8 cellular contexts compared by ENCODE assay signal in the genomic region with DNA sequence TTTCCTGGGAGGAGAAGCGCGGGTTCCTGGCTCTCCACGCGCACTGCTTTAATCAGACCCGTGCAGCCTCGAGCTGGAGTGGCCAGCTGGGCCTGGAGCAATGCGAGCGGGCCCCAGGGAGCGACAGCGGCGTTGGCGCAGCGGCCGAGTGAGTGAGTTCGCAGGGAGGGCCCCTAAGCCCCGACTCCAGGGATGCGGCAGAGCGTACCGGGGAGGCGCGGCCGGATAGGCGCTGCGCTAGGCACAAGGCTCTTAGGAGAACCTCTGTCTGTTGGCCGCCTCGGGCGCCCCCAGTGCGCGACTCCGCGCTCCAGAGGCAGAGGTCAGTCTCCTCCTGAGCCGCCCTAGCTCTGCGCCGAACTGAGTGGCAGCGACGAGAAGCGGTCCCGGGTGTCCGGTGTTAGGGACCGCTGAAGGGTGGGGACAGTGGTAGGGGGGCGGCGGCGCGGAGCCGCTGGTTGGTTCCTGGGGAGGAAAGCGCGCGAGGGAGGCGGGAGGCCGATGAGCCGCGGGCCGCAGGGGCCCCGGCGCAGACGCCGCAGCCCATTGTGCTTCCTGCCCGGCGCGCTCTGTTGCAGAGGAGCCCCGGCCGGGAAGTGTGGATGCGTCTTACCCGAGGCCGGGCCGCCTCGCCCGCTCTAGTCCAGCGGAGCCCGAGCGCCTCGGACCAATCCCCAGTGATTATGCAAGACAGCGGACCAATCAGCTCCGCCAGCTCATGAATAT. TPM values are rescaled to one million over a fixed set of nuclear protein-coding genes. Genes with fewer than 3 reads are reported as not detected.
DNase-seq lines count a peak whose midpoint lies in the region; ATAC-seq and TF ChIP-seq lines count a peak whose summit lies in the region.

No MANE protein-coding gene starts in this region.

- H3K27me3 ChIP-seq in BE2C: peaks cover 84% of the 10 kb centered on the region

- peak; percentile 86 for DNase-seq in BE2C
- DNase-seq in NCI-H1694 (lab: John Stamatoyannopoulos, UW): peak; percentile 95
- peak in 3 of 5 experiments; percentile 41 to 46 (median 43) for DNase-seq in T-helper 2 cell
- DNase-seq in coronary artery (ENCODE audit: low spot score): no peak
- DNase-seq in left lobe of liver (ENCODE audit: low spot score): no peak
- peak; percentile 75 for DNase-seq in stimulated activated CD8-positive, alpha-beta memory T cell treated with anti-CD3 and anti-CD28 coated beads, Interleukin-4, amount 100 ng/mL, for 48 hours

- TF ChIP-seq CTCF in BE2C (IDR thresholded peaks at IDR 0.05; ENCODE audit: low read depth, low read length): no peak
- TF ChIP-seq CTCF in coronary artery (IDR thresholded peaks at IDR 0.05): no peak

- H3K4me3 ChIP-seq in BE2C (ENCODE audit: low read depth, low read length): peak overlapping the region; percentile 59
- H3K4me3 ChIP-seq in coronary artery: peak overlapping the region; percentile 75

- no peaks in the 10 kb centered on the region for H3K4me1 ChIP-seq in BE2C

- peak overlapping the region in 1 of 2 donors; percentile 15 for H3K27ac ChIP-seq in coronary artery

- ATAC-seq in GM18505 (IDR thresholded peaks at IDR 0.05; ENCODE audit: unreplicated experiment) (peak; percentile 77), HG02884 (IDR thresholded peaks at IDR 0.05; ENCODE audit: unreplicated experiment) (peak; percentile 79), left lobe of liver (peak; percentile 61)

- no peaks in the 10 kb centered on the region for H3K9me3 ChIP-seq in BE2C

- peak; percentile 24 for TF ChIP-seq POLR2A in GM18505 (IDR thresholded peaks at IDR 0.05; ENCODE audit: borderline replicate concordance, extremely low read depth, insufficient read depth, insufficient read length)

- no peaks in the 10 kb centered on the region for H3K36me3 ChIP-seq in BE2C

RNA-seq across cellular contexts. Expression of gene DLX1, which starts 0.4 kb away (rescaled TPM):
- polyA plus RNA-seq in BE2C (2012; ENCODE audit: insufficient read depth, insufficient read length, low read depth): 1.4 TPM
- not detected for total RNA-seq in left lobe of liver

RNA-seq across cellular contexts. Expression of gene DLX2, which starts 17.8 kb away (rescaled TPM):
- not detected for polyA plus RNA-seq in BE2C (2012; ENCODE audit: insufficient read depth, insufficient read length, low read depth)
- total RNA-seq in left lobe of liver: not detected

Comparison
In these comparisons a context has a peak if more than half of its experiments do, and no peak if none do; other contexts are left out.
1. DNase-seq: peak in BE2C (single experiment), NCI-H1694 (single experiment), T-helper 2 cell (3 of 5) and stimulated activated CD8-positive, alpha-beta memory T cell treated with anti-CD3 and anti-CD28 coated beads, Interleukin-4, amount 100 ng/mL, for 48 hours (single experiment); none in coronary artery (single experiment) and left lobe of liver (single experiment).
2. Peak in every context shown above with its lines, with median percentiles within 50 percentile points of each other: ATAC-seq.